Comparison of ENCODE assay signal across 9 cellular contexts in the genomic region with DNA sequence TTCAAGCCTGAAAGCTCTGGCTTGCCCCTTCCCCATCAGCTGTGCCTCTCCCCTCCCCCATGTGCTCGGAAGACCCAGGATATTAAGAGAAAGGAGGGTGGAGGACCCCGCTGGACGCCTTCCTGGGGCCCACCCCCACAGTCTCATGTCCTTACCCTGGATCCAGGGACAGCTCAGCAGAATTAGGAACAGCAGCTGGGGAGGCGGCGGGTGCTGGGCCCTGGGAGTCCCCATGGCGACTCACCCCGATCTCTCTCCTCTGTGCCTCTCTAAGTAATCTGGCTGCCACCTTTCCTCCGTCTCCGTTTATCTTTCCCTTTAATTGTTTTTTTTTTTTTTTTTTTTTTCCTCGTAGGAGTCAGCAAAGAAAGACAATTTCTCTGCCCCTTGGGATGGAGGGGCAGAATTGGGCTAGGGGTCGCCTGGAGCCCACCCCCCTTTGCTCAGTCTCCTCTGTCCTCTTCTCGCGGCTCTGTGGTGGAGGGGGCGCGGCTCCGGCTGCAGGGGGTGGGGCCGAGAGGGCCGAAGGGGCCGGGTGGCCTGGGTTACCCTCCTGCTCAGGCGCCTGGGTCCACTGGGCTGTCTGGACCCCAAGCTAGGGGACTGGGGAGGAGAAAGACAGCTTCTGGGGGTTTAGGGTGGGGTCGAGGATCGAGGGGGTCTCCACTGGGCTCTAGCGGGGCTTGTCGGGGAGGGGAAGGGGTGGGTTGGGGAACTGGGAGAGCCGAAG. TPM values are rescaled to one million over a fixed set of nuclear protein-coding genes. Genes with fewer than 3 reads are reported as not detected.
DNase-seq lines count a peak whose midpoint lies in the region; FAIRE-seq and TF ChIP-seq lines count a peak whose summit lies in the region.
"Had no signal": no experiment of that assay in that cellular context is flagged by ENCODE, and none has a peak within 500 bp of the region (broad histone marks: within the 10 kb centered on the region; RNA-seq: fewer than 3 reads in every experiment).

No MANE protein-coding gene starts in this region.

- 0 out of 2 replicates have a peak, but pooled peaks cover 2% of the 10 kb centered on the region for H3K79me1 ChIP-seq in H1 (ENCODE audit: low read depth, low read length)

- no peaks in the 10 kb centered on the region for H3K9me3 ChIP-seq in H1 (ENCODE audit: insufficient read depth in 2 of 2, low read depth in 1 of 2, low read length in 1 of 2)

- H4K8ac ChIP-seq in H1 (ENCODE audit: extremely low read depth, insufficient read depth, low read length) = no peak overlapping the region; the same call in 1 of the 2 replicates

- no peak overlapping the region for H3K23ac ChIP-seq in H1 (ENCODE audit: insufficient read length)

- FAIRE-seq in H1 (lab: Jason Lieb, UNC) (no peak), GM12892 (lab: Jason Lieb, UNC) (no peak)

- H2BK20ac ChIP-seq in H1 (ENCODE audit: low read length) = no peak overlapping the region

- no peak overlapping the region for H2BK12ac ChIP-seq in H1 (ENCODE audit: low read depth, low read length)

- no peaks in the 10 kb centered on the region for H3K27me3 ChIP-seq in H1 (replicated peaks in 1 of 4; ENCODE audit: control insufficient read depth in 3 of 4, extremely low read depth in 1 of 4, insufficient read depth in 3 of 4, low read length in 3 of 4)

- peak overlapping the region; percentile 60 for H3K18ac ChIP-seq in H1 (ENCODE audit: extremely low read depth, low read length)

- no peak overlapping the region; the same call in 1 of the 2 replicates for H3K27ac ChIP-seq in H1 (ENCODE audit: low read depth, low read length)

- H3K14ac ChIP-seq in H1 (ENCODE audit: insufficient read length) = no peak overlapping the region

- H3K36me3 ChIP-seq in H1 (ENCODE audit: control insufficient read depth in 2 of 4, insufficient read depth in 4 of 4, low read length in 3 of 4) = no peaks in the 10 kb centered on the region; a peak in 1 of 8 replicates

- TF ChIP-seq EP300 in H1 (IDR thresholded peaks at IDR 0.05; ENCODE audit: borderline replicate concordance in 1 of 2, low read depth in 2 of 2, low read length in 2 of 2) = no peak

- H2BK15ac ChIP-seq in H1 (ENCODE audit: low read length) = no peak overlapping the region

- H2AK5ac ChIP-seq in H1 (ENCODE audit: low read depth, low read length) = no peak overlapping the region

- POLR2A ChIA-PET in H1 (lab: Charles Lee; ENCODE audit: partially characterized antibody) = interaction anchor here (0.9 to 5.7 kb wide), 14 partner anchors 12 to 133 kb away, joined by 3 to 52 read pairs (median 4); a partner anchor contains a TSS

- H3K56ac ChIP-seq in H1 (replicated peaks; ENCODE audit: insufficient read length, low read depth, low read length) = no peak overlapping the region

- H2BK120ac ChIP-seq in H1 (replicated peaks; ENCODE audit: low read depth, low read length) = no peak overlapping the region

- peak overlapping the region; percentile 59 to 99 (median 90) for H3K4me3 ChIP-seq in H1 (ENCODE audit: extremely low read depth in 1 of 4, insufficient read depth in 2 of 4, low read depth in 3 of 4, low read length in 4 of 4)

- CTCF ChIA-PET in H1 (lab: Charles Lee; ENCODE audit: partially characterized antibody) = interaction anchor here (1.0 to 2.9 kb wide), 6 partner anchors 10 to 133 kb away, joined by 3 to 12 read pairs (median 4); a partner anchor contains a TSS

- TF ChIP-seq CTCF in H1 (IDR thresholded peaks at IDR 0.05; ENCODE audit: control extremely low read depth in 1 of 3, insufficient read depth in 1 of 3, low read depth in 1 of 3, low read length in 3 of 3) = no peak

- TF ChIP-seq POLR2A in H1 (IDR thresholded peaks at IDR 0.05; ENCODE audit: control extremely low read depth in 1 of 2, low read depth in 2 of 2, low read length in 2 of 2) (0 out of 3 replicates have a peak, but pooled peaks of 1 of the 2 experiments have one; percentile 29), GM12892 (IDR thresholded peaks at IDR 0.05; ENCODE audit: low read depth, low read length) (no peak)

- no peak for TF ChIP-seq RAD21 in H1 (IDR thresholded peaks at IDR 0.05 in 1 of 2, conservative IDR thresholded peaks at IDR 0.05 in 1 of 2; ENCODE audit: low read depth in 2 of 2, low read length in 2 of 2)

- 3% methylated on average over 7 of the region's 25 CpGs; no CpG with 5 or more reads in 1 of the 2 experiments for WGBS in H1 (ENCODE audit: extremely low coverage in 1 of 2, insufficient coverage in 1 of 2, insufficient read length in 1 of 2, insufficient replicate concordance in 2 of 2, low coverage in 1 of 2, low lambda C conversion rate in 2 of 2, missing lambda C conversion rate in 1 of 2), 2 experiments

- H3K4me1 ChIP-seq in H1 (replicated peaks in 1 of 4; ENCODE audit: control insufficient read depth in 3 of 4, insufficient read depth in 4 of 4, low read length in 3 of 4) = peaks cover 0 to 14% (median 3%) of the 10 kb centered on the region in 4 experiments; a peak in 6 of 7 replicates

- no peak overlapping the region for H4K91ac ChIP-seq in H1 (replicated peaks; ENCODE audit: insufficient read length, low read length)

- H4K5ac ChIP-seq in H1 (ENCODE audit: insufficient read length, low read depth, low read length) = no peak overlapping the region

- peaks cover 24% of the 10 kb centered on the region for H3K23me2 ChIP-seq in H1 (ENCODE audit: low read depth, low read length)

- H2AFZ ChIP-seq in H1 (ENCODE audit: low read length) = no peak overlapping the region

- DNase-seq in NCI-H1436 (lab: John Stamatoyannopoulos, UW) (peak; percentile 52), NCI-H1436 treated with DMSO at 0.1 percent for 48 hours (lab: John Stamatoyannopoulos, UW) (no peak), NCI-H345 (lab: John Stamatoyannopoulos, UW) (peak; percentile 89), H1 (ENCODE audit: low read depth in 1 of 2, low spot score in 2 of 2) (peak in 1 of 2 experiments; percentile 90), renal cortical epithelial cell (ENCODE audit: low read depth) (peak; percentile 20), GM12892 (ENCODE audit: insufficient read length) (no peak), medulla oblongata (ENCODE audit: extremely low spot score) (no peak), T1000 (lab: John Stamatoyannopoulos, UW) (no peak)
- DNase-seq: CD4-positive, CD25-positive, alpha-beta regulatory T cell had no signal

- H4K20me1 ChIP-seq in H1 (replicated peaks in 1 of 2; ENCODE audit: control insufficient read depth in 1 of 2, insufficient read depth in 2 of 2, low read length in 2 of 2) = peaks cover 0 to 3% of the 10 kb centered on the region in 2 experiments

- peak overlapping the region; percentile 60; the same call in 1 of the 2 replicates for H2BK5ac ChIP-seq in H1 (ENCODE audit: low read depth, low read length)

- H3K79me2 ChIP-seq in H1 (ENCODE audit: control insufficient read depth in 1 of 2, insufficient read depth in 2 of 2, low read length in 2 of 2) = no peaks in the 10 kb centered on the region

- peak overlapping the region; percentile 87 to 99 for H3K4me2 ChIP-seq in H1 (ENCODE audit: insufficient read depth in 1 of 2, low read depth in 2 of 2, low read length in 2 of 2)

- H3K9ac ChIP-seq in H1 (replicated peaks in 1 of 4; ENCODE audit: extremely low read depth in 1 of 4, low read depth in 3 of 4, low read length in 3 of 4) = peak overlapping the region in 3 of 4 experiments; percentile 51 to 73 (median 70); a peak in 6 of 7 replicates

- H3K4ac ChIP-seq in H1 (replicated peaks; ENCODE audit: insufficient read length, low read depth, low read length) = no peak overlapping the region

RNA-seq across cellular contexts. Expression of a gene that starts 0.4 kb away (rescaled TPM):
- 43.5 and 46.6 TPM in 2 replicates for total RNA-seq in H1 (2021; fragmentation: NEBNext Ultra II Directional; extraction: Animal tissue kit (Norgen Biotek cat#: 25700))
- 47.7 and 65.7 TPM in 2 replicates for polyA plus RNA-seq in H1 (2011; rRNA removed)
- 22.1 TPM for polyA plus RNA-seq in H1 (2011; cell fraction: cytosol; rRNA removed)
- 51.2 TPM for polyA plus RNA-seq in H1 (2011; cell fraction: nucleus; rRNA removed)
- 31.1 to 59.1 TPM (median 54.7 TPM) in 4 replicates for polyA plus RNA-seq in H1 (2012, experiment 1 of 2)
- 45.0 TPM for polyA plus RNA-seq in H1 (2012, experiment 2 of 2)
- polyA plus RNA-seq in H1 (2013, experiment 1 of 2) = 104 TPM
- 87.1 TPM for polyA plus RNA-seq in H1 (2013, experiment 2 of 2)
- polyA minus RNA-seq in H1 (2011; rRNA and poly(A)+ RNA removed) = 12.5 and 14.5 TPM in 2 replicates
- polyA minus RNA-seq in H1 (2011; cell fraction: cytosol; rRNA and poly(A)+ RNA removed) = 27.9 TPM
- 17.1 TPM for polyA minus RNA-seq in H1 (2011; cell fraction: nucleus; rRNA and poly(A)+ RNA removed)
- total RNA-seq in renal cortical epithelial cell = 9.2 and 45.7 TPM in 2 replicates
- polyA plus RNA-seq in GM12892 (2012; ENCODE audit: missing spikeins) = not detected
- total RNA-seq: CD4-positive, CD25-positive, alpha-beta regulatory T cell had no signal
- polyA plus RNA-seq: CD4-positive, CD25-positive, alpha-beta regulatory T cell had no signal

RNA-seq across cellular contexts. Expression of a gene that starts 1.3 kb away (rescaled TPM):
- total RNA-seq in H1 (2021; fragmentation: NEBNext Ultra II Directional; extraction: Animal tissue kit (Norgen Biotek cat#: 25700)) = 17.8 and 18.6 TPM in 2 replicates
- 14.1 and 14.5 TPM in 2 replicates for polyA plus RNA-seq in H1 (2011; rRNA removed)
- 11.6 TPM for polyA plus RNA-seq in H1 (2011; cell fraction: cytosol; rRNA removed)
- 14.1 TPM for polyA plus RNA-seq in H1 (2011; cell fraction: nucleus; rRNA removed)
- polyA plus RNA-seq in H1 (2012, experiment 1 of 2) = 12.6 to 24.9 TPM (median 23.4 TPM) in 4 replicates
- polyA plus RNA-seq in H1 (2012, experiment 2 of 2) = 10.3 TPM
- 10.5 TPM for polyA plus RNA-seq in H1 (2013, experiment 1 of 2)
- polyA plus RNA-seq in H1 (2013, experiment 2 of 2) = 10.8 TPM
- 1.0 and 1.4 TPM in 2 replicates for polyA minus RNA-seq in H1 (2011; rRNA and poly(A)+ RNA removed)
- polyA minus RNA-seq in H1 (2011; cell fraction: cytosol; rRNA and poly(A)+ RNA removed) = 5.0 TPM
- 5.7 TPM for polyA minus RNA-seq in H1 (2011; cell fraction: nucleus; rRNA and poly(A)+ RNA removed)
- 15.8 and 33.3 TPM in 2 replicates for total RNA-seq in renal cortical epithelial cell
- polyA plus RNA-seq in GM12892 (2012; ENCODE audit: missing spikeins) = 0.40 TPM
- total RNA-seq: CD4-positive, CD25-positive, alpha-beta regulatory T cell had no signal
- polyA plus RNA-seq: CD4-positive, CD25-positive, alpha-beta regulatory T cell had no signal

RNA-seq across cellular contexts. Expression of a gene that starts 27.1 kb away (rescaled TPM):
- total RNA-seq in H1 (2021; fragmentation: NEBNext Ultra II Directional; extraction: Animal tissue kit (Norgen Biotek cat#: 25700)) = 10.8 and 12.3 TPM in 2 replicates
- polyA plus RNA-seq in H1 (2011; rRNA removed) = 9.2 and 14.0 TPM in 2 replicates
- 8.1 TPM for polyA plus RNA-seq in H1 (2011; cell fraction: cytosol; rRNA removed)
- polyA plus RNA-seq in H1 (2011; cell fraction: nucleus; rRNA removed) = 25.8 TPM
- 9.4 to 12.3 TPM (median 11.3 TPM) in 4 replicates for polyA plus RNA-seq in H1 (2012, experiment 1 of 2)
- polyA plus RNA-seq in H1 (2012, experiment 2 of 2) = 8.0 TPM
- polyA plus RNA-seq in H1 (2013, experiment 1 of 2) = 10.2 TPM
- 8.2 TPM for polyA plus RNA-seq in H1 (2013, experiment 2 of 2)
- 4.2 and 6.4 TPM in 2 replicates for polyA minus RNA-seq in H1 (2011; rRNA and poly(A)+ RNA removed)
- polyA minus RNA-seq in H1 (2011; cell fraction: cytosol; rRNA and poly(A)+ RNA removed) = 5.6 TPM
- polyA minus RNA-seq in H1 (2011; cell fraction: nucleus; rRNA and poly(A)+ RNA removed) = 10.5 TPM
- 12.5 and 13.2 TPM in 2 replicates for total RNA-seq in renal cortical epithelial cell
- polyA plus RNA-seq in GM12892 (2012; ENCODE audit: missing spikeins) = 14.6 TPM

RNA-seq across cellular contexts. Expression of a gene that starts 35.9 kb away (rescaled TPM):
- total RNA-seq in H1 (2021; fragmentation: NEBNext Ultra II Directional; extraction: Animal tissue kit (Norgen Biotek cat#: 25700)) = 69.2 and 70.9 TPM in 2 replicates
- polyA plus RNA-seq in H1 (2011; rRNA removed) = 140 and 190 TPM in 2 replicates
- 121 TPM for polyA plus RNA-seq in H1 (2011; cell fraction: cytosol; rRNA removed)
- 112 TPM for polyA plus RNA-seq in H1 (2011; cell fraction: nucleus; rRNA removed)
- polyA plus RNA-seq in H1 (2012, experiment 1 of 2) = 68.6 to 81.2 TPM (median 78.1 TPM) in 4 replicates
- polyA plus RNA-seq in H1 (2012, experiment 2 of 2) = 94.9 TPM
- 63.4 TPM for polyA plus RNA-seq in H1 (2013, experiment 1 of 2)
- polyA plus RNA-seq in H1 (2013, experiment 2 of 2) = 67.9 TPM
- 50.1 and 60.7 TPM in 2 replicates for polyA minus RNA-seq in H1 (2011; rRNA and poly(A)+ RNA removed)
- polyA minus RNA-seq in H1 (2011; cell fraction: cytosol; rRNA and poly(A)+ RNA removed) = 63.3 TPM
- 28.2 TPM for polyA minus RNA-seq in H1 (2011; cell fraction: nucleus; rRNA and poly(A)+ RNA removed)
- total RNA-seq in renal cortical epithelial cell = 69.1 and 114 TPM in 2 replicates
- polyA plus RNA-seq in GM12892 (2012; ENCODE audit: missing spikeins) = 14.9 TPM

Comparison
In these comparisons a context has a peak if more than half of its experiments do, and no peak if none do; other contexts are left out.
1. DNase-seq: peak in NCI-H1436 (single experiment), NCI-H345 (single experiment) and renal cortical epithelial cell (single experiment); none in NCI-H1436 treated with DMSO at 0.1 percent for 48 hours (single experiment), GM12892 (single experiment), medulla oblongata (single experiment) and T1000 (single experiment).